ENCODE assay signal across 8 cellular contexts in genomic region chr19:35213678-35214632, GRCh38. TPM values are rescaled to one million over a fixed set of nuclear protein-coding genes. Genes with fewer than 3 reads are reported as not detected.
DNase-seq lines count a peak whose midpoint lies in the region; ATAC-seq, FAIRE-seq and TF ChIP-seq lines count a peak whose summit lies in the region.

No MANE protein-coding gene starts in this region.

- no peaks in the 10 kb centered on the region for H3K27me3 ChIP-seq in GM12878 (replicated peaks in 1 of 2; ENCODE audit: control insufficient read depth in 2 of 2, insufficient read depth in 2 of 2, low read length in 1 of 2)

- CTCF ChIA-PET in GM12878 (lab: Yijun Ruan, JAX), result interaction anchor here (0.7 to 1.8 kb wide), 6 partner anchors 9 to 147 kb away, joined by 3 to 10 read pairs (median 4); partner anchors contain the start of gene FXYD5

- intact Hi-C loops in GM12878 (cut with micrococcal nuclease; ENCODE audit: unreplicated experiment), result no loop called here

- no peaks in the 10 kb centered on the region for H3K79me2 ChIP-seq in GM12878 (ENCODE audit: control insufficient read depth, insufficient read depth, low read length)

- SMC1A ChIA-PET in GM12878 (lab: Charles Lee; ENCODE audit: uncharacterized antibody, unreplicated experiment), result interaction anchor here (0.8 to 2.1 kb wide), 4 partner anchors 15 to 72 kb away, joined by 3 to 7 read pairs (median 4); partner anchors contain the start of gene FXYD7

- 10% methylated on average over 21 of the region's 21 CpGs for WGBS in GM12878 (ENCODE audit: insufficient coverage, insufficient replicate concordance, low lambda C conversion rate, missing lambda C conversion rate)

- peak overlapping the region; percentile 48 for H2AFZ ChIP-seq in GM12878 (ENCODE audit: control insufficient read depth, low read depth, low read length)

- peak overlapping the region; percentile 72 for H3K4me2 ChIP-seq in GM12878 (ENCODE audit: control insufficient read depth, insufficient read depth)

- TF ChIP-seq POLR2A in GM12878 (IDR thresholded peaks at IDR 0.05; ENCODE audit: low read depth, low read length), result no peak

- no peak for TF ChIP-seq CTCF in GM12878 (IDR thresholded peaks at IDR 0.05 in 2 of 3, conservative IDR thresholded peaks at IDR 0.05 in 1 of 3; ENCODE audit: control insufficient read depth in 2 of 3, extremely low read depth in 1 of 3, insufficient read depth in 1 of 3, low read depth in 3 of 3, low read length in 3 of 3)

- FAIRE-seq in GM12878 (lab: Jason Lieb, UNC), result peak; percentile 44

- RAD21 ChIA-PET in GM12878 (lab: Charles Lee; ENCODE audit: unreplicated experiment), result interaction anchor here (0.6 to 3.6 kb wide), 3 partner anchors 71 to 298 kb away, joined by 3 to 17 read pairs (median 3); partner anchors contain the start of gene FXYD7

- POLR2A ChIA-PET in GM12878 (lab: Charles Lee), result interaction anchor here (1.0 kb wide), 1 partner anchor 138 kb away, joined by 4 read pairs; no protein-coding TSS in a partner anchor

- TF ChIP-seq EP300 in GM12878 (IDR thresholded peaks at IDR 0.05; ENCODE audit: borderline replicate concordance in 1 of 2, control insufficient read depth in 1 of 2, low read depth in 2 of 2, low read length in 2 of 2), result peak; percentile 87 to 92

- no peaks in the 10 kb centered on the region for H4K20me1 ChIP-seq in GM12878 (ENCODE audit: control insufficient read depth, insufficient read depth)

- H3K9ac ChIP-seq in GM12878 (ENCODE audit: control insufficient read depth, insufficient read depth, low read length), result no peak overlapping the region

- no peak overlapping the region; the same call in 1 of the 2 replicates for H3K4me3 ChIP-seq in GM12878

- ATAC-seq in GM21786 (IDR thresholded peaks at IDR 0.05; ENCODE audit: unreplicated experiment) (peak; percentile 72), GM12878 (peak; percentile 87), left lobe of liver (peak; percentile 55)

- in situ Hi-C loops in GM12878 (cut with MboI), result no loop called here

- H3K9me3 ChIP-seq in GM12878 (replicated peaks; ENCODE audit: control insufficient read depth, insufficient read depth, low read length), result peaks cover 6% of the 10 kb centered on the region

- DNase-seq in COLO829 (ENCODE audit: low spot score) (peak; percentile 74), NCI-H1417 (lab: John Stamatoyannopoulos, UW) (peak; percentile 78 to 96 (median 91)), T-helper 22 cell (ENCODE audit: low read depth) (peak; percentile 77), GM12878 (ENCODE audit: low read depth, low spot score) (peak; percentile 93), left lobe of liver (ENCODE audit: low spot score) (peak; percentile 56), hippocampal formation (lab: John Stamatoyannopoulos, UW) (no peak)
- peak; percentile 58 to 62 for DNase-seq in stimulated activated CD8-positive, alpha-beta memory T cell treated with anti-CD3 and anti-CD28 coated beads, Interleukin-4, amount 100 ng/mL, for 1 hour (ENCODE audit: low read depth in 2 of 2, low spot score in 1 of 2)

- no TSS peak for BruUV-seq in GM12878 (replicated peaks; lab: Mats Ljungman, UMichigan)

- H3K36me3 ChIP-seq in GM12878 (ENCODE audit: control insufficient read depth in 2 of 2, insufficient read depth in 2 of 2, low read length in 1 of 2), result no peaks in the 10 kb centered on the region

- H3K4me1 ChIP-seq in GM12878 (ENCODE audit: control insufficient read depth, insufficient read depth, low read length), result peaks cover 39% of the 10 kb centered on the region

- peak overlapping the region; percentile 38 for H3K27ac ChIP-seq in GM12878 (ENCODE audit: control insufficient read depth, insufficient read depth)

- TF ChIP-seq RAD21 in GM12878 (IDR thresholded peaks at IDR 0.05; ENCODE audit: insufficient read depth, low read depth, low read length), result no peak

TF ChIP-seq in GM12878, 131 proteins besides CTCF, POLR2A, EP300 and RAD21 (continues in another document):
- TF ChIP-seq RELA (IDR thresholded peaks at IDR 0.05; ENCODE audit: borderline replicate concordance, partially characterized antibody), result no peak
- TF ChIP-seq CBX3 (IDR thresholded peaks at IDR 0.05; ENCODE audit: borderline replicate concordance, low read depth), result no peak
- peak; percentile 50; the same call in 1 of the 2 replicates for TF ChIP-seq NBN (IDR thresholded peaks at IDR 0.05)
- peak; percentile 66; the same call in 1 of the 2 replicates for TF ChIP-seq CREM (IDR thresholded peaks at IDR 0.05; ENCODE audit: low read depth)

RNA-seq across cellular contexts. Expression of gene FAM187B, which starts 14.6 kb away (rescaled TPM):
- total RNA-seq in GM12878 (2013; cell fraction: nucleolus; rRNA removed), result not detected in 2 replicates
- total RNA-seq in GM12878 (2014; rRNA removed) (not detected in 2 replicates), GM12878 (2014; rRNA removed; fragmentation: Illumina TruSeq; extraction: Trizol) (not detected in 2 replicates), GM12878 (2021) (not detected in 2 replicates), left lobe of liver (not detected)
- not detected for polyA plus RNA-seq in GM12878 (2011; ENCODE audit: low read depth)
- polyA plus RNA-seq in GM12878 (2011; rRNA removed) (0.05 TPM in 1 of 2 replicates, not detected in the other), GM12878 (2014; fragmentation: Illumina TruSeq; extraction: Trizol) (not detected in 2 replicates), GM12878 (2014; fragmentation: Nextera tagmentation; extraction: Ambion mirVana) (not detected), GM12878 (2014; rRNA removed) (not detected in 2 replicates), GM12878 (2016; fragmentation: Nextera tagmentation; extraction: Ambion mirVana) (not detected)
- polyA plus RNA-seq in GM12878 (2011; cell fraction: cytosol; rRNA removed), result not detected in 2 replicates
- not detected in 2 replicates for polyA plus RNA-seq in GM12878 (2011; cell fraction: nucleus; rRNA removed)
- not detected in 2 replicates for polyA plus RNA-seq in GM12878 (2012)
- polyA minus RNA-seq in GM12878 (2011; rRNA and poly(A)+ RNA removed), result not detected in 2 replicates
- not detected in 2 replicates for polyA minus RNA-seq in GM12878 (2011; cell fraction: cytosol; rRNA and poly(A)+ RNA removed)
- polyA minus RNA-seq in GM12878 (2011; cell fraction: nucleus; rRNA and poly(A)+ RNA removed), result not detected in 2 replicates

RNA-seq across cellular contexts. Expression of gene LSR, which starts 34.8 kb away (rescaled TPM):
- 33.1 and 34.6 TPM in 2 replicates for total RNA-seq in GM12878 (2013; cell fraction: nucleolus; rRNA removed)
- total RNA-seq in GM12878 (2014; rRNA removed), result 36.9 and 48.1 TPM in 2 replicates
- total RNA-seq in GM12878 (2014; rRNA removed; fragmentation: Illumina TruSeq; extraction: Trizol), result 7.5 and 14.4 TPM in 2 replicates
- total RNA-seq in GM12878 (2021), result 44.1 and 48.8 TPM in 2 replicates
- 7.4 TPM for polyA plus RNA-seq in GM12878 (2011; ENCODE audit: low read depth)
- polyA plus RNA-seq in GM12878 (2011; rRNA removed), result 6.1 and 24.3 TPM in 2 replicates
- polyA plus RNA-seq in GM12878 (2011; cell fraction: cytosol; rRNA removed), result 22.8 and 24.7 TPM in 2 replicates
- polyA plus RNA-seq in GM12878 (2011; cell fraction: nucleus; rRNA removed), result 64.4 and 68.8 TPM in 2 replicates
- 20.0 and 27.4 TPM in 2 replicates for polyA plus RNA-seq in GM12878 (2012)
- 3.3 and 12.4 TPM in 2 replicates for polyA plus RNA-seq in GM12878 (2014; fragmentation: Illumina TruSeq; extraction: Trizol)
- polyA plus RNA-seq in GM12878 (2014; fragmentation: Nextera tagmentation; extraction: Ambion mirVana), result under 1 TPM; 0.26 to 0.84 TPM
- 28.3 and 37.6 TPM in 2 replicates for polyA plus RNA-seq in GM12878 (2014; rRNA removed)
- 10 to 100 TPM; 35.7 to 53.9 TPM for polyA plus RNA-seq in GM12878 (2016; fragmentation: Nextera tagmentation; extraction: Ambion mirVana)
- 21.7 and 34.3 TPM in 2 replicates for polyA minus RNA-seq in GM12878 (2011; rRNA and poly(A)+ RNA removed)
- polyA minus RNA-seq in GM12878 (2011; cell fraction: cytosol; rRNA and poly(A)+ RNA removed), result 35.6 and 45.4 TPM in 2 replicates
- polyA minus RNA-seq in GM12878 (2011; cell fraction: nucleus; rRNA and poly(A)+ RNA removed), result 41.6 and 85.2 TPM in 2 replicates
- 103 TPM for total RNA-seq in left lobe of liver

RNA-seq across cellular contexts. Expression of gene USF2, which starts 54.8 kb away (rescaled TPM):
- total RNA-seq in GM12878 (2013; cell fraction: nucleolus; rRNA removed), result 101 and 123 TPM in 2 replicates
- 80.2 and 94.2 TPM in 2 replicates for total RNA-seq in GM12878 (2014; rRNA removed)
- total RNA-seq in GM12878 (2014; rRNA removed; fragmentation: Illumina TruSeq; extraction: Trizol), result 49.2 and 62.2 TPM in 2 replicates
- 131 and 143 TPM in 2 replicates for total RNA-seq in GM12878 (2021)
- polyA plus RNA-seq in GM12878 (2011; ENCODE audit: low read depth), result 38.1 TPM
- polyA plus RNA-seq in GM12878 (2011; rRNA removed), result 108 and 157 TPM in 2 replicates
- 108 and 167 TPM in 2 replicates for polyA plus RNA-seq in GM12878 (2011; cell fraction: cytosol; rRNA removed)
- 228 and 254 TPM in 2 replicates for polyA plus RNA-seq in GM12878 (2011; cell fraction: nucleus; rRNA removed)
- 133 and 151 TPM in 2 replicates for polyA plus RNA-seq in GM12878 (2012)
- polyA plus RNA-seq in GM12878 (2014; fragmentation: Illumina TruSeq; extraction: Trizol), result 47.1 and 68.9 TPM in 2 replicates
- 1 to 10 TPM in 1 of 2 experiments, under 1 TPM in 1; 0.56 to 2.1 TPM for polyA plus RNA-seq in GM12878 (2014; fragmentation: Nextera tagmentation; extraction: Ambion mirVana)
- 131 and 157 TPM in 2 replicates for polyA plus RNA-seq in GM12878 (2014; rRNA removed)
- 10 to 100 TPM; 13.4 to 13.6 TPM for polyA plus RNA-seq in GM12878 (2016; fragmentation: Nextera tagmentation; extraction: Ambion mirVana)
- 84.5 and 85.5 TPM in 2 replicates for polyA minus RNA-seq in GM12878 (2011; rRNA and poly(A)+ RNA removed)
- 46.8 and 58.7 TPM in 2 replicates for polyA minus RNA-seq in GM12878 (2011; cell fraction: cytosol; rRNA and poly(A)+ RNA removed)
- polyA minus RNA-seq in GM12878 (2011; cell fraction: nucleus; rRNA and poly(A)+ RNA removed), result 33.0 and 57.6 TPM in 2 replicates
- total RNA-seq in left lobe of liver, result 91.7 TPM

RNA-seq across cellular contexts. Expression of gene FXYD5, which starts 59.4 kb away (rescaled TPM):
- 52.2 and 59.7 TPM in 2 replicates for total RNA-seq in GM12878 (2013; cell fraction: nucleolus; rRNA removed)
- total RNA-seq in GM12878 (2014; rRNA removed) (87.9 and 98.5 TPM in 2 replicates), GM12878 (2014; rRNA removed; fragmentation: Illumina TruSeq; extraction: Trizol) (81.3 and 93.1 TPM in 2 replicates), GM12878 (2021) (94.7 and 106 TPM in 2 replicates), left lobe of liver (7.6 TPM)
- 80.1 TPM for polyA plus RNA-seq in GM12878 (2011; ENCODE audit: low read depth)
- polyA plus RNA-seq in GM12878 (2011; rRNA removed) (46.4 and 82.4 TPM in 2 replicates), GM12878 (2014; fragmentation: Illumina TruSeq; extraction: Trizol) (117 and 159 TPM in 2 replicates), GM12878 (2014; fragmentation: Nextera tagmentation; extraction: Ambion mirVana) (10 to 100 TPM; 30.0 to 50.9 TPM), GM12878 (2014; rRNA removed) (63.2 and 73.1 TPM in 2 replicates), GM12878 (2016; fragmentation: Nextera tagmentation; extraction: Ambion mirVana) (100 to 1,000 TPM; 105 to 118 TPM)
- 211 and 223 TPM in 2 replicates for polyA plus RNA-seq in GM12878 (2011; cell fraction: cytosol; rRNA removed)
- 94.1 and 97.6 TPM in 2 replicates for polyA plus RNA-seq in GM12878 (2011; cell fraction: nucleus; rRNA removed)
- polyA plus RNA-seq in GM12878 (2012), result 141 and 168 TPM in 2 replicates
- 128 and 219 TPM in 2 replicates for polyA minus RNA-seq in GM12878 (2011; rRNA and poly(A)+ RNA removed)
- polyA minus RNA-seq in GM12878 (2011; cell fraction: cytosol; rRNA and poly(A)+ RNA removed), result 99.8 and 105 TPM in 2 replicates
- 31.8 and 51.6 TPM in 2 replicates for polyA minus RNA-seq in GM12878 (2011; cell fraction: nucleus; rRNA and poly(A)+ RNA removed)

Comparison
In these comparisons a context has a peak if more than half of its experiments do, and no peak if none do; other contexts are left out.
1. DNase-seq: peak in COLO829 (single experiment), NCI-H1417 (3 of 3), T-helper 22 cell (single experiment), GM12878 (single experiment), left lobe of liver (single experiment) and stimulated activated CD8-positive, alpha-beta memory T cell treated with anti-CD3 and anti-CD28 coated beads, Interleukin-4, amount 100 ng/mL, for 1 hour (2 of 2); none in hippocampal formation (0 of 2).
2. Peak in every context shown above with its lines, with median percentiles within 50 percentile points of each other: ATAC-seq.